Comparison of ENCODE assay signal across 18 cellular contexts in the genomic region with DNA sequence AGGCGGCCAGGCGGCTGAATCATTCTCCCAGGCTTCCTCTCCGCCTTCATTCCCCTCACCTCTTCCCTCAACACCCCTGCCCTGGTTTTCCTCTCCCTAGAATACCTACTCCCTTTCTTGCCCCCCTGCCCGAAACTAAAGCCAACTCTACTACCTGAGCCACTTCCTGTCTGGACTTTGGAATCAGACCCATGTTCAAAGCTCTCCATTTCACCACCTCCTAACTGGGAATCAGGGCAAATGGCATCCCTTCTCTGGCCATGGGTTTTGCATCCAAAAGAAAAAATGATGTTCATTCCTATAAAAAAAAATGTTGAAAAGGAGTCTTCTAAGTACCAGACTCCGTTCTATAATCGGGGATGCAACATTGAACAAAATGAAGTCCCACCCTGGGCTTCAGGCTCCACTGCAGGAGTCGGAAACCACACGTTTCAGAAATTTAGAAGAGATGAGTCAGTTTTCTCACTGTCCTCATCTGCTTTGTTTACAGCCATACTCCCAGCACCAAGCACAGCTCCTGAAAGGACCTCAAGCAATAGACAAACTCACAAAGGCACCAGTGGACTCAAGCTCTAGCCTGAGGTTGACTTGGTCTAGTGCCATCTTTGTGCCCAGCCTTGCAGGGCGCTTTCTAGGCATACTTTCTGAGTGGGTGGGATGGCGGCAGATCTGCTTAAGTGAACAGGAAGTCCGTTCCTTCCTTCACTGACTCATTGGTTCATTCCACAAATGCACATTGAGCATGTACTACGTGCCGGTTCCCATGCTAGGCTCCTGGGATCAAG.
DNase-seq lines count a peak whose midpoint lies in the region; ATAC-seq, FAIRE-seq and TF ChIP-seq lines count a peak whose summit lies in the region.
"Had no signal": no experiment of that assay in that cellular context is flagged by ENCODE, and none has a peak within 500 bp of the region (broad histone marks: within the 10 kb centered on the region; RNA-seq: fewer than 3 reads in every experiment).

No MANE protein-coding gene starts in this region.

- no peaks in the 10 kb centered on the region for H3K9me3 ChIP-seq in A673 (ENCODE audit: low read depth, low read length, poor library complexity, severe bottlenecking)
- no peaks in the 10 kb centered on the region for H3K9me3 ChIP-seq in spleen
- H3K9me3 ChIP-seq: A549 had no signal

- H3K36me3 ChIP-seq in A673 (ENCODE audit: insufficient read depth, low read length, poor library complexity, severe bottlenecking) (no peaks in the 10 kb centered on the region), spleen (no peaks in the 10 kb centered on the region)

- WGBS in spleen, 5 donors: 54 to 59% (median 55%) methylated on average over 13 of the region's 13 CpGs

- BruUV-seq in A673 (replicated peaks; lab: Mats Ljungman, UMichigan): no TSS peak

- FAIRE-seq in RCC 7860 (lab: Jason Lieb, UNC): no peak
- FAIRE-seq: A549, GM19239, kidney had no signal

- CTCF ChIA-PET in A673 (lab: Charles Lee): no interaction called here

- H3K27ac ChIP-seq in A673 (ENCODE audit: low read depth, low read length, poor library complexity, severe bottlenecking) (no peak overlapping the region), spleen (no peak overlapping the region)
- H3K27ac ChIP-seq: A549, RWPE1 had no signal

- TF ChIP-seq CTCF in A673 (conservative IDR thresholded peaks at IDR 0.05; ENCODE audit: low read depth, low read length) (no peak), spleen (IDR thresholded peaks at IDR 0.05 in 8 of 11, conservative IDR thresholded peaks at IDR 0.05 in 3 of 11) (no peak)

- DNase-seq in A673 (ENCODE audit: low spot score) (peak; percentile 46), RCC 7860 (ENCODE audit: low spot score) (peak; percentile 12), left colon (no peak), NCI-H146 (lab: John Stamatoyannopoulos, UW) (no peak), DMS79 treated with DMSO at 0.1 percent for 48 hours (lab: John Stamatoyannopoulos, UW) (no peak), spleen (no peak), SKM-1 treated with dmso at 0.1 percent for 144 hours (lab: John Stamatoyannopoulos, UW; ENCODE audit: unreplicated experiment) (no peak)
- DNase-seq: activated CD4-positive, alpha-beta T cell treated with anti-CD3 and anti-CD28 coated beads, Interleukin-2, amount 50 U/mL, for 1 hour; aorta; CD4-positive, CD25-positive, alpha-beta regulatory T cell; DMS53; Kasumi-1; kidney; SW 1271 had no signal

- ATAC-seq in GM21529 (IDR thresholded peaks at IDR 0.05; ENCODE audit: unreplicated experiment) (peak; percentile 44), left colon (peak; percentile 22)
- ATAC-seq: A549 had no signal

- POLR2A ChIA-PET in A673 (lab: Charles Lee; ENCODE audit: low non-redundant PET): no interaction called here

- H3K4me1 ChIP-seq in A673 (ENCODE audit: insufficient read depth, low read length, poor library complexity, severe bottlenecking): peaks cover 12% of the 10 kb centered on the region
- no peaks in the 10 kb centered on the region for H3K4me1 ChIP-seq in spleen
- H3K4me1 ChIP-seq: A549 had no signal

- H3K27me3 ChIP-seq in A673 (replicated peaks; ENCODE audit: insufficient read depth, low read depth, low read length, poor library complexity) (no peaks in the 10 kb centered on the region), spleen (replicated peaks in 1 of 7) (peaks cover 0 to 83% (median 4%) of the 10 kb centered on the region in 7 donors)

- no peak overlapping the region for H3K4me3 ChIP-seq in A673 (ENCODE audit: low read depth, low read length, poor library complexity, severe bottlenecking)
- no peak overlapping the region for H3K4me3 ChIP-seq in spleen
- H3K4me3 ChIP-seq: A549 had no signal

- intact Hi-C loops in A673 (cut with micrococcal nuclease; ENCODE audit: unreplicated experiment) (no loop called here), left colon (cut with DNase I, micrococcal nuclease) (no loop called here), spleen (cut with DNase I; ENCODE audit: low total_unique reads) (no loop called here)

- TF ChIP-seq POLR2A in spleen (IDR thresholded peaks at IDR 0.05): no peak

Comparison
In these comparisons a context has a peak if more than half of its experiments do, and no peak if none do; other contexts are left out.
1. DNase-seq: peak in A673 (single experiment) and RCC 7860 (single experiment); none in left colon (0 of 2), NCI-H146 (single experiment), DMS79 treated with DMSO at 0.1 percent for 48 hours (single experiment), spleen (single experiment) and SKM-1 treated with dmso at 0.1 percent for 144 hours (single experiment).